18 cellular contexts compared by ENCODE assay signal in the genomic region with DNA sequence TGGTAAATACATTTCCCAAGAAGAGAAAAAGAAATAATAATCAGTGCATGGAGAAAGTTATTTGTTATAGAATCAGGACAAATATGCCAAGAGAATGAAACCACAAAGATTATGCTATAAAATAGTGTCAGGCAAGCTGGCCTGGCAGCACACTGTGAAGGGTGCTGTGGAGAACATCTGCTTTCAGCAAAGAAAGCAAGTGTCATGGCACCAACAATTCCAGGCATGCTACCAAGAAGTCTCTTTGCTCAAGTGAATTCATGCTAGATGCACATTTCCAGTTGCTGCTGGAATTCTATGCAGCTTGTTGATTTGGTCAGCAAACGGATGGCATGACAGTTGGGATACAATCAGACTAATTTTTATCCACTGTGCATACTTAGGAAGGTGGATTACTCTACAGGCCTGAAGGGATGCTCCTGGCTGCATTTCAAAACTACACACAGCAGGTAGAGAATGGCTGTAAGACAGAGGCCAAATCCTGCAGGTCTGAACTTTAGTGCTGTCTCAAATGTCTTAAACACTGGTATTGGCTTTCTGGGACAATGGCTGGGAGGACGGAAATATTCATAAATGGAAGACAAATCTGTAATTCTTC.
DNase-seq lines count a peak whose midpoint lies in the region; TF ChIP-seq lines count a peak whose summit lies in the region.
"Had no signal": no experiment of that assay in that cellular context is flagged by ENCODE, and none has a peak within 500 bp of the region (broad histone marks: within the 10 kb centered on the region; RNA-seq: fewer than 3 reads in every experiment).

No MANE protein-coding gene starts in this region.

- H4K12ac ChIP-seq in trophoblast cell (ENCODE audit: low read depth, low read length), result no peak overlapping the region

- no peak overlapping the region for H3K14ac ChIP-seq in trophoblast cell (ENCODE audit: low read length)

- no peaks in the 10 kb centered on the region for H3K9me3 ChIP-seq in trophoblast cell (ENCODE audit: insufficient read depth, low read depth, low read length)
- no peaks in the 10 kb centered on the region for H3K9me3 ChIP-seq in adrenal gland (replicated peaks in 1 of 3)
- H3K9me3 ChIP-seq: Peyer's patch, SK-N-SH had no signal

- TF ChIP-seq POLR2A in adrenal gland (IDR thresholded peaks at IDR 0.05), result no peak

- H4K8ac ChIP-seq in trophoblast cell (ENCODE audit: low read depth, low read length), result no peak overlapping the region

- WGBS in trophoblast cell (ENCODE audit: extremely low coverage, insufficient coverage, insufficient read length), result no CpG with 5 or more reads among the region's 2 CpGs
- 84 to 94% (median 85%) methylated on average over 2 of the region's 2 CpGs for whole genome bisulfite sequencing in adrenal gland, 4 donors

- H2BK120ac ChIP-seq in trophoblast cell (ENCODE audit: insufficient read depth, low read length, poor library complexity), result no peak overlapping the region

- CTCF ChIA-PET in BJ (lab: Yijun Ruan, JAX), result no interaction called here

- H3K79me2 ChIP-seq in trophoblast cell (ENCODE audit: control insufficient read depth, insufficient read depth, low read length, poor library complexity), result no peaks in the 10 kb centered on the region

- POLR2A ChIA-PET in BJ (lab: Charles Lee), result no interaction called here

- no peak overlapping the region for H2AK5ac ChIP-seq in trophoblast cell (ENCODE audit: low read length)

- H4K91ac ChIP-seq in trophoblast cell (ENCODE audit: low read depth, low read length), result no peak overlapping the region

- H3K4me3 ChIP-seq in BJ (ENCODE audit: low read depth, low read length) (no peak overlapping the region), HFF-Myc (replicated peaks; ENCODE audit: low read depth, low read length) (no peak overlapping the region), trophoblast cell (ENCODE audit: low read depth, low read length) (no peak overlapping the region), adrenal gland (no peak overlapping the region), H7 (ENCODE audit: insufficient read depth, low read depth, low read length) (no peak overlapping the region)
- H3K4me3 ChIP-seq: Peyer's patch had no signal

- H3K18ac ChIP-seq in trophoblast cell (ENCODE audit: low read length), result no peak overlapping the region

- intact Hi-C loops in adrenal gland (cut with DNase I), result no loop called here

- H2AFZ ChIP-seq in trophoblast cell (ENCODE audit: insufficient read depth, low read length, poor library complexity), result no peak overlapping the region

- H3K27ac ChIP-seq in trophoblast cell (ENCODE audit: low read depth, low read length), result no peak overlapping the region
- H3K27ac ChIP-seq in adrenal gland, result no peak overlapping the region
- H3K27ac ChIP-seq: KMS-11, Peyer's patch had no signal

- TF ChIP-seq CTCF in BJ (IDR thresholded peaks at IDR 0.05; ENCODE audit: insufficient read depth, low read depth, low read length) (no peak), HFF-Myc (IDR thresholded peaks at IDR 0.05; ENCODE audit: low read depth, low read length, missing control alignments) (no peak), adrenal gland (IDR thresholded peaks at IDR 0.05) (no peak)

- no peaks in the 10 kb centered on the region for H3K36me3 ChIP-seq in BJ (ENCODE audit: control insufficient read depth, insufficient read depth, low read length)
- no peaks in the 10 kb centered on the region for H3K36me3 ChIP-seq in trophoblast cell (ENCODE audit: control insufficient read depth in 1 of 2, insufficient read depth in 2 of 2, low read length in 2 of 2)
- no peaks in the 10 kb centered on the region for H3K36me3 ChIP-seq in adrenal gland (replicated peaks in 1 of 2)
- H3K36me3 ChIP-seq in H7 (replicated peaks; ENCODE audit: control insufficient read depth, insufficient read depth, low read length), result no peaks in the 10 kb centered on the region
- H3K36me3 ChIP-seq: Peyer's patch had no signal

- peak overlapping the region; percentile 40 for H3K9ac ChIP-seq in trophoblast cell (ENCODE audit: low read length)
- H3K9ac ChIP-seq: KMS-11, SK-N-SH had no signal

- DNase-seq in BJ (ENCODE audit: low read depth), result peak; percentile 46
- DNase-seq in HFF-Myc (ENCODE audit: extremely low read depth, low read depth), result peak; percentile 16
- DNase-seq in cerebellum (ENCODE audit: low spot score), result peak; percentile 31
- DNase-seq in trophoblast cell, result no peak
- no peak for DNase-seq in adrenal gland
- DNase-seq in NCI-H510A treated with DMSO at 0.1 percent for 48 hours (lab: John Stamatoyannopoulos, UW), result no peak
- no peak for DNase-seq in H7
- DNase-seq: AML-193, GF-D8, GOT3, MV-4-11, NCI-H187 treated with DMSO at 0.1 percent for 48 hours, NCI-H345, NCI-H526, Peyer's patch, Right ventricle myocardium superior, SK-N-SH had no signal

- no peaks in the 10 kb centered on the region for H3K4me1 ChIP-seq in trophoblast cell (ENCODE audit: control insufficient read depth in 1 of 2, insufficient read depth in 2 of 2, low read length in 2 of 2)
- no peaks in the 10 kb centered on the region for H3K4me1 ChIP-seq in adrenal gland (replicated peaks in 1 of 2)
- H3K4me1 ChIP-seq: Peyer's patch had no signal

- H3K79me1 ChIP-seq in trophoblast cell (ENCODE audit: low read length), result no peaks in the 10 kb centered on the region

- no peak overlapping the region for H3K4ac ChIP-seq in trophoblast cell (ENCODE audit: low read depth, low read length)

- H3K27me3 ChIP-seq in BJ (ENCODE audit: control insufficient read depth, insufficient read depth, low read length) (no peaks in the 10 kb centered on the region), trophoblast cell (ENCODE audit: insufficient read depth, low read length) (no peaks in the 10 kb centered on the region), adrenal gland (no peaks in the 10 kb centered on the region), H7 (ENCODE audit: control insufficient read depth, insufficient read depth, low read length) (no peaks in the 10 kb centered on the region)
- H3K27me3 ChIP-seq: Peyer's patch had no signal

- H3K23ac ChIP-seq in trophoblast cell (ENCODE audit: low read length), result no peak overlapping the region

- no peak overlapping the region for H2BK12ac ChIP-seq in trophoblast cell (ENCODE audit: low read length)

- no peak overlapping the region for H2BK5ac ChIP-seq in trophoblast cell (ENCODE audit: low read depth, low read length, poor library complexity)

- no peak overlapping the region for H3K4me2 ChIP-seq in trophoblast cell (ENCODE audit: low read length)
- H3K4me2 ChIP-seq: KMS-11, SK-N-SH had no signal

Comparison
In these comparisons a context has a peak if more than half of its experiments do, and no peak if none do; other contexts are left out.
1. DNase-seq: peak in BJ (single experiment), HFF-Myc (single experiment) and cerebellum (single experiment); none in trophoblast cell (0 of 2), adrenal gland (0 of 7), NCI-H510A treated with DMSO at 0.1 percent for 48 hours (single experiment) and H7 (single experiment).